1 cellular context compared by ENCODE assay signal in the genomic region with DNA sequence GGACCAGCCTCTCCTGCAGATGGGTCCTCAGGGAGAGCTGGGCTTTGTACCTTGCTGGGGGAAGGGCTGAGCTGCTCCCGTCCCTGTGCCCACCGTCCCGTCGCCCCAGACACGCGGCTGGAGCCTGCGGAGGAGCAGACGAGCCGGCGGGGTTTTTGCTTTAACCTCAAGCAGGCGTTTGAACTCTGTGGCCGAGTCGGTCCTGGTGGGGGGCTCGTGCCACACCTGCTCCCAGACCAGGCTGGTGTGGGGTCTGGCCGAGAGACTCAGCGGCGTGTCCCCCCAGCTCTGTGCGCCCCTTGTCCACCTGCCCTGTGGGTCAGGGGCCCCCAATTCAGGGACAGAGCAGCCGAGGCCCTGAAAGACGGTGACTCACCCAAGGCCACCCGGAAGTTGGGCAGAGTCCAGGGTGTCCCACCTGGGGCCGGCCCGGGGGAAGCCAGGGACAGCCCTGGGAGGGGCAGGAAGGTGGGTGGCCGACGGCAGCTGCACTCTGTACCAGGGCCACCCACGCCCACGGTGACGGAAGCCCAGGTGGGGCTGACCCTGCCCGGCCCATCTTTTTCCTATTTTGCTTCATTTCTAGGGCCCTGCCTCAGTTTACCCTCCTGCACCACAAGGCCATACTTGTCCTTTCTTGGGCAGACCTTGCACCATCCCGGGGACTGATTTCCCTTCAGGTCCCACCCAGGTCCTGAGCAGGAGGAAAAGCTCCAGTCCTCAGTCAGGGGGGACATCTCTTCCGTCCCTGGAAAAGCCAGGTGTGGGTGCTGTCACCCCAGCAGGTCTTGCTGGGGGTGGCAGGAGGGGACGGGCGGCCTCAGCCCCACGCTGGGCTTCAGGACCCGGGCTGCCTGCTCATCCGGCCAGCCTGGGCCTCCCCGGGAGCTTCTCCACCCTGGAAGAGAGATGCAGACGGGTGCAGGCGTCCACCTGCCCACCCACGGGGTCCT.
A peak's percentile ranks its signal among the peaks of the same experiment; 100 is the strongest.
TF ChIP-seq lines count a peak whose summit lies in the region.

No MANE protein-coding gene starts in this region.

TF ChIP-seq in HepG2, 621 proteins besides CTCF, POLR2A, EP300 and RAD21 (continued from another document and continues in another):
- TF ChIP-seq DNMT1 (CRISPR knock-in tag; IDR thresholded peaks at IDR 0.05) (peak; percentile 26; the same call in 1 of the 2 replicates), ZNF598 (CRISPR knock-in tag; IDR thresholded peaks at IDR 0.05; ENCODE audit: borderline replicate concordance) (0 out of 2 replicates have a peak, but pooled peaks have one; percentile 27), MXD4 (CRISPR knock-in tag; IDR thresholded peaks at IDR 0.05) (peak; percentile 36; the same call in 1 of the 2 replicates), CBX5 (CRISPR knock-in tag; IDR thresholded peaks at IDR 0.05; ENCODE audit: borderline replicate concordance) (no peak), POLR2G (IDR thresholded peaks at IDR 0.05; ENCODE audit: low read depth, low read length) (peak; percentile 78), ZNF781 (CRISPR knock-in tag; IDR thresholded peaks at IDR 0.05; ENCODE audit: borderline replicate concordance, not compliant biosample characterization) (peak; percentile 75), NRL (CRISPR knock-in tag; IDR thresholded peaks at IDR 0.05; ENCODE audit: borderline replicate concordance) (peak; percentile 42; the same call in 1 of the 2 replicates), HNRNPK (IDR thresholded peaks at IDR 0.05; ENCODE audit: low read depth, low read length, poor library complexity, severe bottlenecking) (peak; percentile 43), ZNF607 (CRISPR knock-in tag; IDR thresholded peaks at IDR 0.05; ENCODE audit: borderline replicate concordance) (peak; percentile 27; the same call in 1 of the 2 replicates), HDAC2 (CRISPR knock-in tag; IDR thresholded peaks at IDR 0.05) (peak; percentile 95), ZNF224 (CRISPR knock-in tag; IDR thresholded peaks at IDR 0.05) (0 out of 2 replicates have a peak, but pooled peaks have one; percentile 8), HDAC1 (CRISPR knock-in tag; IDR thresholded peaks at IDR 0.05) (peak; percentile 90), ZNF670 (CRISPR knock-in tag; IDR thresholded peaks at IDR 0.05; ENCODE audit: borderline replicate concordance) (peak; percentile 53), NAIF1 (CRISPR knock-in tag; IDR thresholded peaks at IDR 0.05; ENCODE audit: borderline replicate concordance) (0 out of 2 replicates have a peak, but pooled peaks have one; percentile 49), TMF1 (CRISPR knock-in tag; IDR thresholded peaks at IDR 0.05; ENCODE audit: low read depth) (no peak), SCMH1 (CRISPR knock-in tag; IDR thresholded peaks at IDR 0.05; ENCODE audit: borderline replicate concordance) (no peak), MEIS2 (CRISPR knock-in tag; IDR thresholded peaks at IDR 0.05) (peak; percentile 63; the same call in 1 of the 2 replicates), ZNF235 (CRISPR knock-in tag; IDR thresholded peaks at IDR 0.05; ENCODE audit: borderline replicate concordance) (0 out of 2 replicates have a peak, but pooled peaks have one; percentile 63), SOX5 (CRISPR knock-in tag; IDR thresholded peaks at IDR 0.05; ENCODE audit: borderline replicate concordance) (peak; percentile 58; the same call in 1 of the 2 replicates), TP53 (CRISPR knock-in tag; conservative IDR thresholded peaks at IDR 0.05) (peak; percentile 65; the same call in 1 of the 2 replicates), CREB1 (IDR thresholded peaks at IDR 0.05) (0 out of 2 replicates have a peak, but pooled peaks have one; percentile 23), CREB1 (CRISPR knock-in tag; IDR thresholded peaks at IDR 0.05) (no peak), HNRNPLL (IDR thresholded peaks at IDR 0.05; ENCODE audit: low read depth, low read length, poor library complexity, severe bottlenecking) (peak; percentile 0), ZNF556 (CRISPR knock-in tag; IDR thresholded peaks at IDR 0.05; ENCODE audit: borderline replicate concordance) (peak; percentile 40; the same call in 1 of the 2 replicates), PHF8 (CRISPR knock-in tag; IDR thresholded peaks at IDR 0.05) (peak; percentile 66), ZNF33A (CRISPR knock-in tag; IDR thresholded peaks at IDR 0.05; ENCODE audit: borderline replicate concordance) (0 out of 2 replicates have a peak, but pooled peaks have one; percentile 62), KAT7 (CRISPR knock-in tag; IDR thresholded peaks at IDR 0.05; ENCODE audit: borderline replicate concordance) (0 out of 2 replicates have a peak, but pooled peaks have one; percentile 40), NKX3-1 (CRISPR knock-in tag; IDR thresholded peaks at IDR 0.05) (0 out of 2 replicates have a peak, but pooled peaks have one; percentile 38), ETV5 (CRISPR knock-in tag; IDR thresholded peaks at IDR 0.05; ENCODE audit: borderline replicate concordance) (peak; percentile 99), MIER3 (CRISPR knock-in tag; IDR thresholded peaks at IDR 0.05; ENCODE audit: borderline replicate concordance) (peak; percentile 81; the same call in 1 of the 2 replicates), KMT2B (CRISPR knock-in tag; IDR thresholded peaks at IDR 0.05) (peak; percentile 35; the same call in 1 of the 2 replicates), ZNF230 (CRISPR knock-in tag; IDR thresholded peaks at IDR 0.05) (peak; percentile 73; the same call in 1 of the 2 replicates), HNF4A (CRISPR knock-in tag; IDR thresholded peaks at IDR 0.05) (peak; percentile 94)
- TF ChIP-seq, protein P1, sequence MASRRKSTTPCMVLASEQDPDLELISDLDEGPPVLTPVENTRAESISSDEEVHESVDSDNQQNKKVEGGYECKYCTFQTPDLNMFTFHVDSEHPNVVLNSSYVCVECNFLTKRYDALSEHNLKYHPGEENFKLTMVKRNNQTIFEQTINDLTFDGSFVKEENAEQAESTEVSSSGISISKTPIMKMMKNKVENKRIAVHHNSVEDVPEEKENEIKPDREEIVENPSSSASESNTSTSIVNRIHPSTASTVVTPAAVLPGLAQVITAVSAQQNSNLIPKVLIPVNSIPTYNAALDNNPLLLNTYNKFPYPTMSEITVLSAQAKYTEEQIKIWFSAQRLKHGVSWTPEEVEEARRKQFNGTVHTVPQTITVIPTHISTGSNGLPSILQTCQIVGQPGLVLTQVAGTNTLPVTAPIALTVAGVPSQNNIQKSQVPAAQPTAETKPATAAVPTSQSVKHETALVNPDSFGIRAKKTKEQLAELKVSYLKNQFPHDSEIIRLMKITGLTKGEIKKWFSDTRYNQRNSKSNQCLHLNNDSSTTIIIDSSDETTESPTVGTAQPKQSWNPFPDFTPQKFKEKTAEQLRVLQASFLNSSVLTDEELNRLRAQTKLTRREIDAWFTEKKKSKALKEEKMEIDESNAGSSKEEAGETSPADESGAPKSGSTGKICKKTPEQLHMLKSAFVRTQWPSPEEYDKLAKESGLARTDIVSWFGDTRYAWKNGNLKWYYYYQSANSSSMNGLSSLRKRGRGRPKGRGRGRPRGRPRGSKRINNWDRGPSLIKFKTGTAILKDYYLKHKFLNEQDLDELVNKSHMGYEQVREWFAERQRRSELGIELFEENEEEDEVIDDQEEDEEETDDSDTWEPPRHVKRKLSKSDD (CRISPR knock-in tag; IDR thresholded peaks at IDR 0.05; ENCODE audit: low read depth) = 0 out of 2 replicates have a peak, but pooled peaks have one; percentile 18
- TF ChIP-seq, protein P2, sequence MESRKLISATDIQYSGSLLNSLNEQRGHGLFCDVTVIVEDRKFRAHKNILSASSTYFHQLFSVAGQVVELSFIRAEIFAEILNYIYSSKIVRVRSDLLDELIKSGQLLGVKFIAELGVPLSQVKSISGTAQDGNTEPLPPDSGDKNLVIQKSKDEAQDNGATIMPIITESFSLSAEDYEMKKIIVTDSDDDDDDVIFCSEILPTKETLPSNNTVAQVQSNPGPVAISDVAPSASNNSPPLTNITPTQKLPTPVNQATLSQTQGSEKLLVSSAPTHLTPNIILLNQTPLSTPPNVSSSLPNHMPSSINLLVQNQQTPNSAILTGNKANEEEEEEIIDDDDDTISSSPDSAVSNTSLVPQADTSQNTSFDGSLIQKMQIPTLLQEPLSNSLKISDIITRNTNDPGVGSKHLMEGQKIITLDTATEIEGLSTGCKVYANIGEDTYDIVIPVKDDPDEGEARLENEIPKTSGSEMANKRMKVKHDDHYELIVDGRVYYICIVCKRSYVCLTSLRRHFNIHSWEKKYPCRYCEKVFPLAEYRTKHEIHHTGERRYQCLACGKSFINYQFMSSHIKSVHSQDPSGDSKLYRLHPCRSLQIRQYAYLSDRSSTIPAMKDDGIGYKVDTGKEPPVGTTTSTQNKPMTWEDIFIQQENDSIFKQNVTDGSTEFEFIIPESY (CRISPR knock-in tag; IDR thresholded peaks at IDR 0.05) = peak; percentile 64; the same call in 1 of the 2 replicates
- TF ChIP-seq, protein P3, sequence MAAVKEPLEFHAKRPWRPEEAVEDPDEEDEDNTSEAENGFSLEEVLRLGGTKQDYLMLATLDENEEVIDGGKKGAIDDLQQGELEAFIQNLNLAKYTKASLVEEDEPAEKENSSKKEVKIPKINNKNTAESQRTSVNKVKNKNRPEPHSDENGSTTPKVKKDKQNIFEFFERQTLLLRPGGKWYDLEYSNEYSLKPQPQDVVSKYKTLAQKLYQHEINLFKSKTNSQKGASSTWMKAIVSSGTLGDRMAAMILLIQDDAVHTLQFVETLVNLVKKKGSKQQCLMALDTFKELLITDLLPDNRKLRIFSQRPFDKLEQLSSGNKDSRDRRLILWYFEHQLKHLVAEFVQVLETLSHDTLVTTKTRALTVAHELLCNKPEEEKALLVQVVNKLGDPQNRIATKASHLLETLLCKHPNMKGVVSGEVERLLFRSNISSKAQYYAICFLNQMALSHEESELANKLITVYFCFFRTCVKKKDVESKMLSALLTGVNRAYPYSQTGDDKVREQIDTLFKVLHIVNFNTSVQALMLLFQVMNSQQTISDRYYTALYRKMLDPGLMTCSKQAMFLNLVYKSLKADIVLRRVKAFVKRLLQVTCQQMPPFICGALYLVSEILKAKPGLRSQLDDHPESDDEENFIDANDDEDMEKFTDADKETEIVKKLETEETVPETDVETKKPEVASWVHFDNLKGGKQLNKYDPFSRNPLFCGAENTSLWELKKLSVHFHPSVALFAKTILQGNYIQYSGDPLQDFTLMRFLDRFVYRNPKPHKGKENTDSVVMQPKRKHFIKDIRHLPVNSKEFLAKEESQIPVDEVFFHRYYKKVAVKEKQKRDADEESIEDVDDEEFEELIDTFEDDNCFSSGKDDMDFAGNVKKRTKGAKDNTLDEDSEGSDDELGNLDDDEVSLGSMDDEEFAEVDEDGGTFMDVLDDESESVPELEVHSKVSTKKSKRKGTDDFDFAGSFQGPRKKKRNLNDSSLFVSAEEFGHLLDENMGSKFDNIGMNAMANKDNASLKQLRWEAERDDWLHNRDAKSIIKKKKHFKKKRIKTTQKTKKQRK (IDR thresholded peaks at IDR 0.05; ENCODE audit: low read length) = no peak
- TF ChIP-seq, protein P4, sequence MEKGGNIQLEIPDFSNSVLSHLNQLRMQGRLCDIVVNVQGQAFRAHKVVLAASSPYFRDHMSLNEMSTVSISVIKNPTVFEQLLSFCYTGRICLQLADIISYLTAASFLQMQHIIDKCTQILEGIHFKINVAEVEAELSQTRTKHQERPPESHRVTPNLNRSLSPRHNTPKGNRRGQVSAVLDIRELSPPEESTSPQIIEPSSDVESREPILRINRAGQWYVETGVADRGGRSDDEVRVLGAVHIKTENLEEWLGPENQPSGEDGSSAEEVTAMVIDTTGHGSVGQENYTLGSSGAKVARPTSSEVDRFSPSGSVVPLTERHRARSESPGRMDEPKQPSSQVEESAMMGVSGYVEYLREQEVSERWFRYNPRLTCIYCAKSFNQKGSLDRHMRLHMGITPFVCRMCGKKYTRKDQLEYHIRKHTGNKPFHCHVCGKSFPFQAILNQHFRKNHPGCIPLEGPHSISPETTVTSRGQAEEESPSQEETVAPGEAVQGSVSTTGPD (CRISPR knock-in tag; IDR thresholded peaks at IDR 0.05) = no peak
- TF ChIP-seq, protein P5, sequence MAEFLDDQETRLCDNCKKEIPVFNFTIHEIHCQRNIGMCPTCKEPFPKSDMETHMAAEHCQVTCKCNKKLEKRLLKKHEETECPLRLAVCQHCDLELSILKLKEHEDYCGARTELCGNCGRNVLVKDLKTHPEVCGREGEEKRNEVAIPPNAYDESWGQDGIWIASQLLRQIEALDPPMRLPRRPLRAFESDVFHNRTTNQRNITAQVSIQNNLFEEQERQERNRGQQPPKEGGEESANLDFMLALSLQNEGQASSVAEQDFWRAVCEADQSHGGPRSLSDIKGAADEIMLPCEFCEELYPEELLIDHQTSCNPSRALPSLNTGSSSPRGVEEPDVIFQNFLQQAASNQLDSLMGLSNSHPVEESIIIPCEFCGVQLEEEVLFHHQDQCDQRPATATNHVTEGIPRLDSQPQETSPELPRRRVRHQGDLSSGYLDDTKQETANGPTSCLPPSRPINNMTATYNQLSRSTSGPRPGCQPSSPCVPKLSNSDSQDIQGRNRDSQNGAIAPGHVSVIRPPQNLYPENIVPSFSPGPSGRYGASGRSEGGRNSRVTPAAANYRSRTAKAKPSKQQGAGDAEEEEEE (CRISPR knock-in tag; IDR thresholded peaks at IDR 0.05; ENCODE audit: borderline replicate concordance) = 0 out of 2 replicates have a peak, but pooled peaks have one; percentile 65
- TF ChIP-seq, protein P6, sequence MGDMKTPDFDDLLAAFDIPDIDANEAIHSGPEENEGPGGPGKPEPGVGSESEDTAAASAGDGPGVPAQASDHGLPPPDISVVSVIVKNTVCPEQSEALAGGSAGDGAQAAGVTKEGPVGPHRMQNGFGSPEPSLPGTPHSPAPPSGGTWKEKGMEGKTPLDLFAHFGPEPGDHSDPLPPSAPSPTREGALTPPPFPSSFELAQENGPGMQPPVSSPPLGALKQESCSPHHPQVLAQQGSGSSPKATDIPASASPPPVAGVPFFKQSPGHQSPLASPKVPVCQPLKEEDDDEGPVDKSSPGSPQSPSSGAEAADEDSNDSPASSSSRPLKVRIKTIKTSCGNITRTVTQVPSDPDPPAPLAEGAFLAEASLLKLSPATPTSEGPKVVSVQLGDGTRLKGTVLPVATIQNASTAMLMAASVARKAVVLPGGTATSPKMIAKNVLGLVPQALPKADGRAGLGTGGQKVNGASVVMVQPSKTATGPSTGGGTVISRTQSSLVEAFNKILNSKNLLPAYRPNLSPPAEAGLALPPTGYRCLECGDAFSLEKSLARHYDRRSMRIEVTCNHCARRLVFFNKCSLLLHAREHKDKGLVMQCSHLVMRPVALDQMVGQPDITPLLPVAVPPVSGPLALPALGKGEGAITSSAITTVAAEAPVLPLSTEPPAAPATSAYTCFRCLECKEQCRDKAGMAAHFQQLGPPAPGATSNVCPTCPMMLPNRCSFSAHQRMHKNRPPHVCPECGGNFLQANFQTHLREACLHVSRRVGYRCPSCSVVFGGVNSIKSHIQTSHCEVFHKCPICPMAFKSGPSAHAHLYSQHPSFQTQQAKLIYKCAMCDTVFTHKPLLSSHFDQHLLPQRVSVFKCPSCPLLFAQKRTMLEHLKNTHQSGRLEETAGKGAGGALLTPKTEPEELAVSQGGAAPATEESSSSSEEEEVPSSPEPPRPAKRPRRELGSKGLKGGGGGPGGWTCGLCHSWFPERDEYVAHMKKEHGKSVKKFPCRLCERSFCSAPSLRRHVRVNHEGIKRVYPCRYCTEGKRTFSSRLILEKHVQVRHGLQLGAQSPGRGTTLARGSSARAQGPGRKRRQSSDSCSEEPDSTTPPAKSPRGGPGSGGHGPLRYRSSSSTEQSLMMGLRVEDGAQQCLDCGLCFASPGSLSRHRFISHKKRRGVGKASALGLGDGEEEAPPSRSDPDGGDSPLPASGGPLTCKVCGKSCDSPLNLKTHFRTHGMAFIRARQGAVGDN (CRISPR knock-in tag; IDR thresholded peaks at IDR 0.05) = peak; percentile 94
- TF ChIP-seq, protein P7, sequence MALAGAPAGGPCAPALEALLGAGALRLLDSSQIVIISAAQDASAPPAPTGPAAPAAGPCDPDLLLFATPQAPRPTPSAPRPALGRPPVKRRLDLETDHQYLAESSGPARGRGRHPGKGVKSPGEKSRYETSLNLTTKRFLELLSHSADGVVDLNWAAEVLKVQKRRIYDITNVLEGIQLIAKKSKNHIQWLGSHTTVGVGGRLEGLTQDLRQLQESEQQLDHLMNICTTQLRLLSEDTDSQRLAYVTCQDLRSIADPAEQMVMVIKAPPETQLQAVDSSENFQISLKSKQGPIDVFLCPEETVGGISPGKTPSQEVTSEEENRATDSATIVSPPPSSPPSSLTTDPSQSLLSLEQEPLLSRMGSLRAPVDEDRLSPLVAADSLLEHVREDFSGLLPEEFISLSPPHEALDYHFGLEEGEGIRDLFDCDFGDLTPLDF (CRISPR knock-in tag; IDR thresholded peaks at IDR 0.05) = no peak
